ENCODE assay signal across 24 cellular contexts in the genomic region with DNA sequence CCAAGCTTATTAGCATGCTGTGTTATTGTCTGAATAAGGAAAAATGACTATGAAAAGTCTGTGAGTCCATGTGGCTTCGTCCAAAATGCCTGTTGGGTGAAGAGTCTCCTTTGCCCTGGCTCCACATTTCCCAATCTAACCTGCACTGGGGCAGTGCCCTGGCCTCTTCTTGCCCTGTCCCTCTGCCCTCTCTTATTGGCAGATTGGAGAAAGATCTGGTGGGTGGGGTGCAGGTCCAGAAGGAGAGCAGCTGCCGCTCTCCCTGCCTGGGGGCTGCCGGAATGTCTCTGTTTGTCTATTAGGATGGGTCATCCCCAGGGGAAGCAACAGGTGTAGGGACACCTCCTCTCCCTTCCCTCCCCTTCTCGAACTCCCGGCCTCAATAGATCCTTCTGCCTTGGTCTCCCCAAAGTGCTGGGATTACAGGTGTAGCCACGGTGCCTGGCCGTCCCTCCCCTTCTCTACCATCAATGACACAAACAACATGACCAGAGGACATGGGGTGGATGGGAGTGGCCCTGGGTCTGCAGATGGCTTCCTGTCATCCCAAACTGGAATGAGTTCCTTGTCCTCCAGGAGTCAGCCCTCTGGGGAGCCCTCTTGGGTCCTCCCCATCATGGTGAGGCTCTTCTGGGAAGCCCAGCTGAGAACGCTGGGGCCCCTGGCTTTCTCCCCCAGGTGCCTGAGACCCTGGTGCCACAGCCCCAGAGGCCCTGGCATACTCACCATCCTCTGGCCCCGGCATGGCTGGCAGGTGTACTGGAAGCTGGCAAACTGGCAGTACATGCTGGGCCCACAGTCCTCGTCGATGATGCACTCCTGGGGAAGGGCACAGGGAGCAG. TPM values are rescaled to one million over a fixed set of nuclear protein-coding genes. Genes with fewer than 3 reads are reported as not detected.
A peak's percentile ranks its signal among the peaks of the same experiment; 100 is the strongest.
DNase-seq lines count a peak whose midpoint lies in the region; ATAC-seq and TF ChIP-seq lines count a peak whose summit lies in the region.
"Had no signal": no experiment of that assay in that cellular context is flagged by ENCODE, and none has a peak within 500 bp of the region (broad histone marks: within the 10 kb centered on the region; RNA-seq: fewer than 3 reads in every experiment).

No MANE protein-coding gene starts in this region.

- no peaks in the 10 kb centered on the region for H3K27me3 Mint-ChIP-seq in brain
- H3K27me3 Mint-ChIP-seq: CD4-positive, alpha-beta T cell had no signal

- peaks cover 46% of the 10 kb centered on the region for H3K4me1 Mint-ChIP-seq in brain
- H3K4me1 Mint-ChIP-seq: naive B cell had no signal

- peak; percentile 36 for DNase-seq in Right ventricle myocardium superior
- DNase-seq in left cardiac atrium, result no peak
- DNase-seq in right cardiac atrium, result no peak
- DNase-seq in spleen, result peak; percentile 45
- no peak for DNase-seq in osteoblast (ENCODE audit: insufficient read length, low spot score, missing footprints)
- no peak for DNase-seq in activated T-cell treated with anti-CD3 and anti-CD28 coated beads, Interleukin-2, amount 50 U/mL, for 1 hour
- DNase-seq: activated CD4-positive, alpha-beta T cell treated with anti-CD3 and anti-CD28 coated beads for 4 hours; activated gamma-delta T cell treated with Interleukin-2 at 50 U/mL for 16 hours; activated T-cell treated with anti-CD3 and anti-CD28 coated beads, Interleukin-2, amount 50 U/mL, for 4 hours; AML-193; CD4-positive, alpha-beta T cell; left lung; naive B cell; NCI-H1436; NCI-H82; small intestine; stimulated activated CD4-positive, alpha-beta T cell treated with anti-CD3 and anti-CD28 coated beads, Interleukin-2, amount 100 ng/mL, for 24 hours; T-helper 9 cell; transverse colon had no signal

- WGBS in right cardiac atrium, result 87% methylated on average over 11 of the region's 11 CpGs
- WGBS in spleen, 5 donors, result 86 to 95% (median 91%) methylated on average over 8 to 11 of the region's 11 CpGs

- peaks cover 25% of the 10 kb centered on the region for H3K4me1 ChIP-seq in right cardiac atrium (ENCODE audit: control insufficient read depth, insufficient read depth, low read length)
- peaks cover 0 to 7% (median under 1%) of the 10 kb centered on the region in 6 donors for H3K4me1 ChIP-seq in spleen
- H3K4me1 ChIP-seq in osteoblast (ENCODE audit: insufficient read depth, low read length), result peaks cover under 1% of the 10 kb centered on the region
- H3K4me1 ChIP-seq: A549 had no signal

- H3K27ac ChIP-seq in right cardiac atrium (ENCODE audit: low read length) (peak overlapping the region; percentile 32), spleen (no peak overlapping the region), osteoblast (ENCODE audit: low read depth, low read length) (no peak overlapping the region)
- H3K27ac ChIP-seq: left lung, transverse colon, VCaP had no signal

- peak overlapping the region in 3 of 5 experiments; percentile 74 to 91 (median 80) for H3K27ac Mint-ChIP-seq in brain
- H3K27ac Mint-ChIP-seq: CD4-positive, alpha-beta T cell had no signal

- no peaks in the 10 kb centered on the region for H3K79me2 ChIP-seq in osteoblast (ENCODE audit: insufficient read depth, low read length)

- intact Hi-C loops in Right ventricle myocardium superior (cut with DNase I) (loop anchor here (5.0 kb wide), 1 partner anchor 39 kb away; the partner anchor contains the start of gene DKK3), left cardiac atrium (cut with DNase I) (no loop called here), right cardiac atrium (cut with DNase I) (no loop called here), spleen (cut with DNase I; ENCODE audit: low total_unique reads) (no loop called here)

- H4K20me1 ChIP-seq in osteoblast (ENCODE audit: insufficient read depth, low read length), result no peaks in the 10 kb centered on the region

- H3K9me3 Mint-ChIP-seq in brain, result peaks cover 0 to 3% (median 0%) of the 10 kb centered on the region in 5 experiments
- H3K9me3 Mint-ChIP-seq: activated T-cell treated with anti-CD3 and anti-CD28 coated beads, Interleukin-2, amount 50 U/mL, for 4 hours; CD4-positive, alpha-beta T cell; mesothelial cell of epicardium; naive B cell had no signal

- H3K27me3 ChIP-seq in right cardiac atrium (ENCODE audit: control insufficient read depth, insufficient read depth) (no peaks in the 10 kb centered on the region), spleen (replicated peaks in 1 of 7) (peaks cover 0 to 10% (median 0%) of the 10 kb centered on the region in 7 donors), osteoblast (ENCODE audit: insufficient read depth, low read length) (no peaks in the 10 kb centered on the region)
- H3K27me3 ChIP-seq: transverse colon had no signal

- no peak for ATAC-seq in Right ventricle myocardium superior (ENCODE audit: poor library complexity)
- ATAC-seq in left cardiac atrium, result no peak
- no peak for ATAC-seq in right cardiac atrium
- no peak for ATAC-seq in HG03108 (IDR thresholded peaks at IDR 0.05; ENCODE audit: unreplicated experiment)

- H3K9me3 ChIP-seq in right cardiac atrium (ENCODE audit: control insufficient read depth, low read length) (no peaks in the 10 kb centered on the region), spleen (no peaks in the 10 kb centered on the region), osteoblast (ENCODE audit: low read depth, low read length) (no peaks in the 10 kb centered on the region)
- H3K9me3 ChIP-seq: A549, left lung, transverse colon had no signal

- H3K4me3 Mint-ChIP-seq in brain, result no peak overlapping the region
- H3K4me3 Mint-ChIP-seq: activated T-cell treated with anti-CD3 and anti-CD28 coated beads, Interleukin-2, amount 50 U/mL, for 4 hours; CD4-positive, alpha-beta T cell; mesothelial cell of epicardium; naive B cell had no signal

- H3K36me3 ChIP-seq in spleen, result no peaks in the 10 kb centered on the region
- no peaks in the 10 kb centered on the region for H3K36me3 ChIP-seq in osteoblast (ENCODE audit: insufficient read depth, low read length)
- H3K36me3 ChIP-seq: left lung, transverse colon had no signal

- no peak overlapping the region for H3K4me2 ChIP-seq in osteoblast (ENCODE audit: insufficient read depth, low read length)
- H3K4me2 ChIP-seq: A549 had no signal

- TF ChIP-seq POLR2A in spleen (IDR thresholded peaks at IDR 0.05), result no peak

- H3K4me3 ChIP-seq in right cardiac atrium (ENCODE audit: low read length) (no peak overlapping the region), spleen (no peak overlapping the region), osteoblast (ENCODE audit: insufficient read depth, low read length) (no peak overlapping the region)
- H3K4me3 ChIP-seq: A549, left lung, transverse colon had no signal

- H3K36me3 Mint-ChIP-seq in brain, result peaks cover 24% of the 10 kb centered on the region
- H3K36me3 Mint-ChIP-seq: naive B cell had no signal

- no peak for TF ChIP-seq CTCF in brain (conservative IDR thresholded peaks at IDR 0.05)
- TF ChIP-seq CTCF in spleen (IDR thresholded peaks at IDR 0.05 in 8 of 11, conservative IDR thresholded peaks at IDR 0.05 in 3 of 11), result no peak
- no peak for TF ChIP-seq CTCF in osteoblast (IDR thresholded peaks at IDR 0.05; ENCODE audit: extremely low read depth, low read depth, low read length)

- H2AFZ ChIP-seq in osteoblast (ENCODE audit: low read length), result no peak overlapping the region

RNA-seq across cellular contexts. Expression of gene DKK3, which starts 40.5 kb away (rescaled TPM):
- 520 TPM for total RNA-seq in Right ventricle myocardium superior
- total RNA-seq in left cardiac atrium, result 1,000 to 10,000 TPM; 1,563 to 1,610 TPM
- polyA plus RNA-seq in brain (ENCODE audit: insufficient read depth, low read depth, low replicate concordance), result 236 TPM
- total RNA-seq in right cardiac atrium, result 1,000 to 10,000 TPM; 2,567 to 3,299 (median 2,969) TPM
- polyA plus RNA-seq in right cardiac atrium, result 2,307 TPM
- 100 to 1,000 TPM in 1 of 7 donors, 10 to 100 TPM in 6; 26.9 to 111 (median 53.2) TPM for total RNA-seq in spleen
- polyA plus RNA-seq in spleen, result 10 to 100 TPM in 2 of 3 donors, 1 to 10 TPM in 1; 8.6 to 14.2 (median 12.3) TPM
- total RNA-seq in osteoblast, result 52.2 and 72.4 TPM in 2 replicates

Comparison
In these comparisons a context has a peak if more than half of its experiments do, and no peak if none do; other contexts are left out.
1. DNase-seq: peak in Right ventricle myocardium superior (single experiment) and spleen (single experiment); none in left cardiac atrium (single experiment), right cardiac atrium (0 of 3), osteoblast (single experiment) and activated T-cell treated with anti-CD3 and anti-CD28 coated beads, Interleukin-2, amount 50 U/mL, for 1 hour (single experiment).